ENCODE assay signal across 1 cellular context in genomic region chr19:19459707-19460251, GRCh38.
TF ChIP-seq lines count a peak whose summit lies in the region.

No MANE protein-coding gene starts in this region.

TF ChIP-seq in GM23338, 12 proteins besides CTCF, POLR2A, EP300 and RAD21 (continued from another document):
- TF ChIP-seq ZNF462 (CRISPR knock-in tag; IDR thresholded peaks at IDR 0.05): no peak
- no peak for TF ChIP-seq ETS1 (IDR thresholded peaks at IDR 0.05)
- TF ChIP-seq ZNF114 (CRISPR knock-in tag; IDR thresholded peaks at IDR 0.05): no peak
- no peak for TF ChIP-seq REST (IDR thresholded peaks at IDR 0.05; ENCODE audit: unreplicated experiment)
- TF ChIP-seq POLR2AphosphoS5 (IDR thresholded peaks at IDR 0.05; ENCODE audit: low read depth): no peak
- no peak for TF ChIP-seq ZNF331 (CRISPR knock-in tag; IDR thresholded peaks at IDR 0.05; ENCODE audit: low read depth)
TF ChIP-seq in GM23338: peak in this region for 0.
